ENCODE assay signal across 16 cellular contexts in the genomic region with DNA sequence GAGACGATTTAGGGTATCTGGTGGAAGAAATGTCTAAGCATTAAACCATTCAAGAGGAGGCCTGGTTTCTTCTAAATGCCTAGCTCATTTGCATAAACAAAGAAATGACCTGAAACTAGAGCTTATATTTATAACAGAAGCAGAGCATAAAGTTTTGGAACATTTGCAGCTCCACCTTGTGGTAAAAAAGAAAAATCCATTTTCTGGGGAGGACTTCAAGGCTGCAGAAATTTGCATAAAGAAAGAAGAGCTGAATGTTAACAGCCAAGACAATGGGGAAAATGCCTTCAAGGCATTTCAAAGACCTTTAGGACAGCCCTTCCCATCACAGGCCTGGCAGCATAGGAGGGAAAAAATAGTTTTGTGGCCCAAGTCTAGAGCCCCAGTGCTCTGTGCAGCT.
A peak's percentile ranks its signal among the peaks of the same experiment; 100 is the strongest.
DNase-seq lines count a peak whose midpoint lies in the region; ATAC-seq and TF ChIP-seq lines count a peak whose summit lies in the region.
"Had no signal": no experiment of that assay in that cellular context is flagged by ENCODE, and none has a peak within 500 bp of the region (broad histone marks: within the 10 kb centered on the region; RNA-seq: fewer than 3 reads in every experiment).

No MANE protein-coding gene starts in this region.

- peaks cover 2% of the 10 kb centered on the region for H3K4me1 Mint-ChIP-seq in MCF 10A (ENCODE audit: insufficient read depth, unreplicated experiment)
- H3K4me1 Mint-ChIP-seq: activated CD4-positive, alpha-beta T cell treated with anti-CD3 and anti-CD28 coated beads for 36 hours; activated naive CD8-positive, alpha-beta T cell treated with anti-CD3 and anti-CD28 coated beads, Interleukin-2, amount 10 ng/mL, durations not matched to agents 7 days and 5 days had no signal

- no peak overlapping the region for H3K4me3 Mint-ChIP-seq in MCF 10A (ENCODE audit: unreplicated experiment)
- H3K4me3 Mint-ChIP-seq: activated CD4-positive, alpha-beta T cell treated with anti-CD3 and anti-CD28 coated beads for 36 hours; activated naive CD8-positive, alpha-beta T cell treated with anti-CD3 and anti-CD28 coated beads, Interleukin-2, amount 10 ng/mL, durations not matched to agents 7 days and 5 days had no signal

- H3K27ac ChIP-seq in breast epithelium (no peak overlapping the region), PC-3 (ENCODE audit: low read length) (no peak overlapping the region), transverse colon (no peak overlapping the region)
- H3K27ac ChIP-seq: BLaER1, skin epidermis had no signal

- no peaks in the 10 kb centered on the region for H3K36me3 ChIP-seq in breast epithelium
- no peaks in the 10 kb centered on the region for H3K36me3 ChIP-seq in PC-3 (ENCODE audit: low read depth, low read length)
- no peaks in the 10 kb centered on the region for H3K36me3 ChIP-seq in transverse colon
- H3K36me3 ChIP-seq: BLaER1 had no signal

- H3K9me2 ChIP-seq in PC-3 (replicated peaks; ENCODE audit: low read length): no peaks in the 10 kb centered on the region

- BruUV-seq in MCF 10A (replicated peaks; lab: Mats Ljungman, UMichigan) (no TSS peak), PC-3 (replicated peaks; lab: Mats Ljungman, UMichigan) (no TSS peak)

- H3K4me3 ChIP-seq in breast epithelium (no peak overlapping the region), PC-3 (ENCODE audit: low read length) (no peak overlapping the region), transverse colon (no peak overlapping the region)
- H3K4me3 ChIP-seq: BLaER1, skin epidermis had no signal

- H3K27me3 Mint-ChIP-seq in MCF 10A (ENCODE audit: insufficient read depth, unreplicated experiment): no peaks in the 10 kb centered on the region
- H3K27me3 Mint-ChIP-seq: activated CD4-positive, alpha-beta T cell treated with anti-CD3 and anti-CD28 coated beads for 36 hours; activated naive CD8-positive, alpha-beta T cell treated with anti-CD3 and anti-CD28 coated beads, Interleukin-2, amount 10 ng/mL, durations not matched to agents 7 days and 5 days had no signal

- H3K9me3 ChIP-seq in breast epithelium (peaks cover 0 to 5% of the 10 kb centered on the region in 2 donors), PC-3 (ENCODE audit: low read length) (no peaks in the 10 kb centered on the region), transverse colon (no peaks in the 10 kb centered on the region)
- H3K9me3 ChIP-seq: BLaER1 had no signal

- intact Hi-C loops in MCF 10A (cut with micrococcal nuclease): loop anchor here (1.0 kb wide), 1 partner anchor 61 kb away; no protein-coding TSS in a partner anchor
- intact Hi-C loops in breast epithelium (cut with DNase I; ENCODE audit: low total_unique reads): no loop called here
- intact Hi-C loops in PC-3 (cut with micrococcal nuclease): loop anchor here (1.0 to 5.0 kb wide), 4 partner anchors 61 to 595 kb away; no protein-coding TSS in a partner anchor
- intact Hi-C loops in transverse colon (cut with DNase I; ENCODE audit: low total_unique reads): no loop called here

- no peak overlapping the region for H3K27ac Mint-ChIP-seq in MCF 10A (ENCODE audit: low read depth, unreplicated experiment)
- H3K27ac Mint-ChIP-seq: activated CD4-positive, alpha-beta T cell treated with anti-CD3 and anti-CD28 coated beads for 36 hours; activated naive CD8-positive, alpha-beta T cell treated with anti-CD3 and anti-CD28 coated beads, Interleukin-2, amount 10 ng/mL, durations not matched to agents 7 days and 5 days had no signal

- no peaks in the 10 kb centered on the region for H4K20me1 ChIP-seq in PC-3 (ENCODE audit: low read length)
- H4K20me1 ChIP-seq: BLaER1 had no signal

- no peak overlapping the region for H3K4me2 ChIP-seq in PC-3 (ENCODE audit: low read length)
- H3K4me2 ChIP-seq: BLaER1 had no signal

- no peak overlapping the region for H3K9ac ChIP-seq in PC-3 (ENCODE audit: low read length)
- H3K9ac ChIP-seq: BLaER1 had no signal

- no peak for TF ChIP-seq EP300 in transverse colon (IDR thresholded peaks at IDR 0.05; ENCODE audit: low read depth)

- DNase-seq in MCF 10A (ENCODE audit: unreplicated experiment): no peak
- no peak for DNase-seq in breast epithelium (ENCODE audit: low spot score in 2 of 2)
- DNase-seq in PC-3: peak; percentile 94
- DNase-seq in fibroblast of peridontal ligament (ENCODE audit: extremely low read depth): peak; percentile 51
- DNase-seq in transverse colon: no peak
- DNase-seq in NCI-H446 (lab: John Stamatoyannopoulos, UW): no peak
- DNase-seq in NCI-H187 treated with DMSO at 0.1 percent for 48 hours (lab: John Stamatoyannopoulos, UW): no peak
- DNase-seq: activated CD4-positive, alpha-beta T cell treated with anti-CD3 and anti-CD28 coated beads for 36 hours; activated naive CD8-positive, alpha-beta T cell treated with anti-CD3 and anti-CD28 coated beads, Interleukin-2, amount 10 ng/mL, durations not matched to agents 7 days and 5 days; mesenchymal stem cell; NCI-H510A; stimulated activated naive CD4-positive, alpha-beta T cell had no signal

- H3K36me3 Mint-ChIP-seq in MCF 10A (ENCODE audit: insufficient read depth, unreplicated experiment): no peaks in the 10 kb centered on the region
- H3K36me3 Mint-ChIP-seq: activated naive CD8-positive, alpha-beta T cell treated with anti-CD3 and anti-CD28 coated beads, Interleukin-2, amount 10 ng/mL, durations not matched to agents 7 days and 5 days had no signal

- H3K79me2 ChIP-seq in PC-3 (ENCODE audit: low read length): no peaks in the 10 kb centered on the region

- H3K4me1 ChIP-seq in breast epithelium: no peaks in the 10 kb centered on the region
- H3K4me1 ChIP-seq in PC-3 (ENCODE audit: insufficient read depth, low read length): peaks cover 2% of the 10 kb centered on the region
- H3K4me1 ChIP-seq in transverse colon: no peaks in the 10 kb centered on the region
- H3K4me1 ChIP-seq: BLaER1 had no signal

- POLR2A ChIA-PET in MCF 10A (lab: Yijun Ruan, JAX) (no interaction called here), PC-3 (lab: Charles Lee; ENCODE audit: unreplicated experiment) (interaction anchor here (0.6 kb wide), 1 partner anchor 17 kb away, joined by 6 read pairs; no protein-coding TSS in a partner anchor)

- TF ChIP-seq POLR2A in breast epithelium (IDR thresholded peaks at IDR 0.05): no peak
- no peak for TF ChIP-seq POLR2A in transverse colon (IDR thresholded peaks at IDR 0.05)

- H2AFZ ChIP-seq in PC-3 (ENCODE audit: low read length): no peak overlapping the region

- WGBS in transverse colon (ENCODE audit: low coverage in 1 of 2), 2 donors: 27 to 37% methylated on average over 1 of the region's 1 CpG

- H3K27me3 ChIP-seq in breast epithelium (no peaks in the 10 kb centered on the region), PC-3 (ENCODE audit: low read length) (no peaks in the 10 kb centered on the region), transverse colon (no peaks in the 10 kb centered on the region)
- H3K27me3 ChIP-seq: BLaER1 had no signal

- TF ChIP-seq CTCF in MCF 10A (IDR thresholded peaks at IDR 0.05; ENCODE audit: unreplicated experiment) (peak; percentile 37), breast epithelium (IDR thresholded peaks at IDR 0.05) (peak in 1 of 3 donors; percentile 43), PC-3 (conservative IDR thresholded peaks at IDR 0.05; ENCODE audit: low read depth, low read length) (peak; percentile 98), transverse colon (IDR thresholded peaks at IDR 0.05) (peak in 3 of 5 experiments; percentile 23 to 24 (median 24))

- CTCF ChIA-PET in MCF 10A (lab: Yijun Ruan, JAX) (interaction anchor here (0.6 to 6.1 kb wide), 48 partner anchors 9 to 1535 kb away, joined by 3 to 63 read pairs (median 4); no protein-coding TSS in a partner anchor), PC-3 (lab: Charles Lee) (interaction anchor here (0.6 to 1.7 kb wide), 23 partner anchors 10 to 1882 kb away, joined by 3 to 37 read pairs (median 5); no protein-coding TSS in a partner anchor)

- in situ Hi-C loops in transverse colon (cut with MboI; ENCODE audit: low pct_ligation_motif_present in 1 of 4, low pct_unique_long_range_greater_than_20kb in 1 of 4, low sequenced_read_pairs in 3 of 4): no loop called here

- H3K9me3 Mint-ChIP-seq in MCF 10A (ENCODE audit: unreplicated experiment): no peaks in the 10 kb centered on the region
- H3K9me3 Mint-ChIP-seq: activated naive CD8-positive, alpha-beta T cell treated with anti-CD3 and anti-CD28 coated beads, Interleukin-2, amount 10 ng/mL, durations not matched to agents 7 days and 5 days had no signal

- ATAC-seq in PC-3 (peak; percentile 94), GM19351 (IDR thresholded peaks at IDR 0.05; ENCODE audit: unreplicated experiment) (no peak)
- ATAC-seq: activated CD4-positive, alpha-beta T cell treated with anti-CD3 and anti-CD28 coated beads for 36 hours; esophagus mucosa had no signal

- no peaks in the 10 kb centered on the region for H3F3A ChIP-seq in PC-3 (ENCODE audit: low read length, unreplicated experiment)

Comparison
In these comparisons a context has a peak if more than half of its experiments do, and no peak if none do; other contexts are left out.
1. intact Hi-C loops: an anchor here in MCF 10A (1.0 kb wide) and PC-3 (1.0 to 5.0 kb wide); none called in breast epithelium and transverse colon.
2. DNase-seq: peak in PC-3 (single experiment) and fibroblast of peridontal ligament (single experiment); none in MCF 10A (single experiment), breast epithelium (0 of 2), transverse colon (single experiment), NCI-H446 (0 of 2) and NCI-H187 treated with DMSO at 0.1 percent for 48 hours (single experiment).